Comparison of ENCODE assay signal across 8 cellular contexts in the genomic region with DNA sequence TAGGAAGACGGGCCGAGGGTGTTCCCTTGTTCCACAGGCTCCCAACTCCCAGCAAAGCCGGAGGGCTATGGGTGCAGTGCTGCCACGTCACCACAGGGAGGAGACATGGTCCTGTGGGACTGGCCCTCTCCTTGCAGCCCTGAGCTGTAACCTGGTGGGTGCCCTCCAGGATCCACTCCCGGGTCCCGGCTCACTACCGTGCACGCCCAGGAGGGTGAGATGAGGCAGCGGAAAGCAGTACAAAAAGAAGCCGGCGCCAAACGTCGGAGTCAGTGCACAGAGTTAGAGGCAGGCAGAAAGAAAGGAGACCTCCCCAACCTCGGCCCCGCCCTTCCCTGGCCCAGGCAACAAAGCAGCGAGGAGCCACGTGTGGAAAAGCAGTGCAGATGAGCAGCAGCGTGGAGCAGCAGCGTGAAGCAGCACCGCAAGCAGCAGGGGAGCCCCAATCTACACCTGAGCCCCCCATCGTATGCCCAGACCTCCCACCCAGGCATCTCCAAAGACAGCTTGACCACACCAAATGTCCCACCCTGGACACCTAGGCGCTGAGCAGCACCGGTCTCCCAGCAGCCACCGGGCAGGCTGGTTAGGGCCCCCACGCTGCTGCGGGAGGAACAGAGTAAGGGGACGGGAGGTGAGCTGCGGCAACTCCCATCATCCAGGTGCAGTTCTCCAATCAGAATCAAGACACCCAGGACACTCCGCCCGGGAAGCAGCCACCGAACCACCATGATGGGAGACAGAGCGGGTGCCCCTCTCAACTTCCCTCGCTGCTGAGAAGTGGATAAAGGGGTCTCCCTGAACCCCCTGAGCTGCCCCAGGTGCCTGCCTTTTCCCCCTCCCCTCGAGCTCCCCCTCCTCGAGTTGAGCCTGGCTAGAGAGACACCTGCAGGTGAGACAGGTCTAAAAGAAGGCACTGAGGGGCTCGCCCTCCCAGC. TPM values are rescaled to one million over a fixed set of nuclear protein-coding genes. Genes with fewer than 3 reads are reported as not detected.
DNase-seq lines count a peak whose midpoint lies in the region; ATAC-seq and TF ChIP-seq lines count a peak whose summit lies in the region.

No MANE protein-coding gene starts in this region.

- H3K9me3 ChIP-seq in naive thymus-derived CD4-positive, alpha-beta T cell (ENCODE audit: control insufficient read depth in 2 of 3, low read length in 3 of 3), result no peaks in the 10 kb centered on the region

- H3K27me3 ChIP-seq in naive thymus-derived CD4-positive, alpha-beta T cell (ENCODE audit: control insufficient read depth in 2 of 2, insufficient read depth in 2 of 2, low read length in 2 of 2), result no peaks in the 10 kb centered on the region

- DNase-seq in GM19240 (ENCODE audit: insufficient read length, low spot score) (peak; percentile 78), NCI-H460 (ENCODE audit: extremely low read depth, low read depth) (peak; percentile 55), endothelial cell (ENCODE audit: low spot score) (peak; percentile 85)
- peak; percentile 88 for DNase-seq in activated CD8-positive, alpha-beta memory T cell treated with anti-CD3 and anti-CD28 coated beads for 24 hours
- peak; percentile 43 to 72 (median 70) for DNase-seq in naive thymus-derived CD4-positive, alpha-beta T cell
- DNase-seq in stimulated activated naive B cell treated with anti-CD40 and anti-IgM and Interleukin-4, amounts not matched to agents 10 μg/mL and 1 μg/mL and 100 μg/mL, for 72 hours, result peak; percentile 11

- H3K36me3 Mint-ChIP-seq in endothelial cell (ENCODE audit: low read depth, unreplicated experiment), result peaks cover 9% of the 10 kb centered on the region
- H3K36me3 Mint-ChIP-seq in naive thymus-derived CD4-positive, alpha-beta T cell, result peaks cover 0 to 18% (median 6%) of the 10 kb centered on the region in 5 donors
- H3K36me3 Mint-ChIP-seq in stimulated activated naive B cell treated with anti-CD40 and anti-IgM and Interleukin-4, amounts not matched to agents 10 μg/mL and 1 μg/mL and 100 μg/mL, for 72 hours, result no peaks in the 10 kb centered on the region

- H3K4me3 ChIP-seq in naive thymus-derived CD4-positive, alpha-beta T cell (ENCODE audit: low read length), result peak overlapping the region; percentile 47

- CTCF ChIA-PET in naive thymus-derived CD4-positive, alpha-beta T cell (lab: Charles Lee), result interaction anchor here (0.6 to 2.6 kb wide), 22 partner anchors 11 to 233 kb away, joined by 3 to 29 read pairs (median 4); no protein-coding TSS in a partner anchor

- H3K4me3 Mint-ChIP-seq in endothelial cell (ENCODE audit: unreplicated experiment), result no peak overlapping the region
- peak overlapping the region; percentile 84 to 93 (median 88) for H3K4me3 Mint-ChIP-seq in naive thymus-derived CD4-positive, alpha-beta T cell
- no peak overlapping the region for H3K4me3 Mint-ChIP-seq in stimulated activated naive B cell treated with anti-CD40 and anti-IgM and Interleukin-4, amounts not matched to agents 10 μg/mL and 1 μg/mL and 100 μg/mL, for 72 hours

- TF ChIP-seq CTCF in C4-2B (conservative IDR thresholded peaks at IDR 0.05) (peak; percentile 93), endothelial cell (IDR thresholded peaks at IDR 0.05; ENCODE audit: unreplicated experiment) (peak; percentile 71)

- H3K4me1 Mint-ChIP-seq in endothelial cell (ENCODE audit: unreplicated experiment), result peaks cover 7% of the 10 kb centered on the region
- peaks cover 16 to 37% (median 23%) of the 10 kb centered on the region in 7 donors for H3K4me1 Mint-ChIP-seq in naive thymus-derived CD4-positive, alpha-beta T cell
- peaks cover 4 to 5% of the 10 kb centered on the region in 2 donors for H3K4me1 Mint-ChIP-seq in stimulated activated naive B cell treated with anti-CD40 and anti-IgM and Interleukin-4, amounts not matched to agents 10 μg/mL and 1 μg/mL and 100 μg/mL, for 72 hours

- POLR2A ChIA-PET in naive thymus-derived CD4-positive, alpha-beta T cell (lab: Charles Lee), result interaction anchor here (0.6 to 2.2 kb wide), 6 partner anchors 11 to 111 kb away, joined by 3 to 20 read pairs (median 3); a partner anchor contains a TSS

- H3K9me3 Mint-ChIP-seq in endothelial cell (ENCODE audit: unreplicated experiment), result no peaks in the 10 kb centered on the region
- H3K9me3 Mint-ChIP-seq in naive thymus-derived CD4-positive, alpha-beta T cell, result peaks cover 0 to 2% (median 0%) of the 10 kb centered on the region in 11 donors
- H3K9me3 Mint-ChIP-seq in stimulated activated naive B cell treated with anti-CD40 and anti-IgM and Interleukin-4, amounts not matched to agents 10 μg/mL and 1 μg/mL and 100 μg/mL, for 72 hours, result no peaks in the 10 kb centered on the region

- H3K4me1 ChIP-seq in naive thymus-derived CD4-positive, alpha-beta T cell (ENCODE audit: control insufficient read depth in 2 of 2, insufficient read depth in 2 of 2, low read length in 2 of 2), result peaks cover 18% of the 10 kb centered on the region in 2 donors

- ATAC-seq in HG03378 (IDR thresholded peaks at IDR 0.05; ENCODE audit: unreplicated experiment), result peak; percentile 77
- peak; percentile 85 for ATAC-seq in naive thymus-derived CD4-positive, alpha-beta T cell
- ATAC-seq in stimulated activated naive B cell treated with anti-CD40 and anti-IgM and Interleukin-4, amounts not matched to agents 10 μg/mL and 1 μg/mL and 100 μg/mL, for 72 hours (replicated peaks), result peak; percentile 70 to 76

- no peak overlapping the region for H3K27ac Mint-ChIP-seq in endothelial cell (ENCODE audit: unreplicated experiment)
- peak overlapping the region; percentile 33 to 95 (median 81) for H3K27ac Mint-ChIP-seq in naive thymus-derived CD4-positive, alpha-beta T cell
- H3K27ac Mint-ChIP-seq in stimulated activated naive B cell treated with anti-CD40 and anti-IgM and Interleukin-4, amounts not matched to agents 10 μg/mL and 1 μg/mL and 100 μg/mL, for 72 hours, result no peak overlapping the region

- H3K27ac ChIP-seq in C4-2B, result peak overlapping the region; percentile 80
- H3K27ac ChIP-seq in naive thymus-derived CD4-positive, alpha-beta T cell (ENCODE audit: low read depth, low read length), result peak overlapping the region; percentile 4

- H3K36me3 ChIP-seq in naive thymus-derived CD4-positive, alpha-beta T cell (ENCODE audit: control insufficient read depth in 2 of 3, insufficient read depth in 3 of 3, low read length in 3 of 3), result peaks cover 0 to 28% (median 0%) of the 10 kb centered on the region in 3 experiments

- intact Hi-C loops in naive thymus-derived CD4-positive, alpha-beta T cell (cut with micrococcal nuclease), result loop anchor here (1.0 to 5.0 kb wide), 10 partner anchors 17 to 325 kb away; a partner anchor contains a TSS

- peaks cover 15% of the 10 kb centered on the region for H3K27me3 Mint-ChIP-seq in endothelial cell (ENCODE audit: unreplicated experiment)
- H3K27me3 Mint-ChIP-seq in naive thymus-derived CD4-positive, alpha-beta T cell, result no peaks in the 10 kb centered on the region
- peaks cover 9 to 20% of the 10 kb centered on the region in 2 donors for H3K27me3 Mint-ChIP-seq in stimulated activated naive B cell treated with anti-CD40 and anti-IgM and Interleukin-4, amounts not matched to agents 10 μg/mL and 1 μg/mL and 100 μg/mL, for 72 hours

RNA-seq across cellular contexts. Expression of a gene that starts 28.8 kb away (rescaled TPM):
- 0.37 and 0.55 TPM in 2 replicates for total RNA-seq in NCI-H460 (2014; rRNA removed; shearing (Covaris generic))
- 0.32 and 0.57 TPM in 2 replicates for polyA plus RNA-seq in NCI-H460 (2014; cell fraction: nucleus; rRNA removed)
- total RNA-seq in endothelial cell (ENCODE audit: unreplicated experiment), result 6.6 TPM
- 100 to 1,000 TPM in 1 of 5 experiments, 10 to 100 TPM in 4; 17.6 to 155 (median 24.1) TPM for total RNA-seq in naive thymus-derived CD4-positive, alpha-beta T cell
- polyA plus RNA-seq in naive thymus-derived CD4-positive, alpha-beta T cell, result 1 to 10 TPM; 1.2 to 2.3 TPM

Comparison
In these comparisons a context has a peak if more than half of its experiments do, and no peak if none do; other contexts are left out.
1. Peak in every context shown above with its lines: DNase-seq, ATAC-seq, H3K4me3 ChIP-seq and H3K27ac ChIP-seq.
2. DNase-seq: peak in every context shown above with its lines; median percentile 88 in activated CD8-positive, alpha-beta memory T cell treated with anti-CD3 and anti-CD28 coated beads for 24 hours; 85 in endothelial cell; 78 in GM19240; 70 in naive thymus-derived CD4-positive, alpha-beta T cell; 55 in NCI-H460; 11 in stimulated activated naive B cell treated with anti-CD40 and anti-IgM and Interleukin-4, amounts not matched to agents 10 μg/mL and 1 μg/mL and 100 μg/mL, for 72 hours.
3. H3K27ac Mint-ChIP-seq: peak in naive thymus-derived CD4-positive, alpha-beta T cell (9 of 9); none in endothelial cell (single experiment) and stimulated activated naive B cell treated with anti-CD40 and anti-IgM and Interleukin-4, amounts not matched to agents 10 μg/mL and 1 μg/mL and 100 μg/mL, for 72 hours (single experiment).
4. H3K4me3 Mint-ChIP-seq: peak in naive thymus-derived CD4-positive, alpha-beta T cell (10 of 10); none in endothelial cell (single experiment) and stimulated activated naive B cell treated with anti-CD40 and anti-IgM and Interleukin-4, amounts not matched to agents 10 μg/mL and 1 μg/mL and 100 μg/mL, for 72 hours (0 of 2).